In genomic region chr16:3980311-3981111, GRCh38 we compare ENCODE assay signal across 12 cellular contexts.
DNase-seq lines count a peak whose midpoint lies in the region; ATAC-seq, FAIRE-seq and TF ChIP-seq lines count a peak whose summit lies in the region.
"Had no signal": no experiment of that assay in that cellular context is flagged by ENCODE, and none has a peak within 500 bp of the region (broad histone marks: within the 10 kb centered on the region; RNA-seq: fewer than 3 reads in every experiment).

No MANE protein-coding gene starts in this region.

- H3K4me3 ChIP-seq in RWPE2 (ENCODE audit: severe bottlenecking) (no peak overlapping the region), skeletal muscle cell (ENCODE audit: low read depth, low read length) (no peak overlapping the region), gastroesophageal sphincter (no peak overlapping the region)
- H3K4me3 ChIP-seq: heart left ventricle had no signal

- no peak for FAIRE-seq in H54 (lab: Jason Lieb, UNC)

- H3K27me3 ChIP-seq in RWPE2 (ENCODE audit: insufficient read depth, poor library complexity, severe bottlenecking) (no peaks in the 10 kb centered on the region), gastroesophageal sphincter (no peaks in the 10 kb centered on the region)
- H3K27me3 ChIP-seq: heart left ventricle had no signal

- no peak for TF ChIP-seq POLR2A in H54 (IDR thresholded peaks at IDR 0.05; ENCODE audit: low read depth, low read length)
- TF ChIP-seq POLR2A in gastroesophageal sphincter (IDR thresholded peaks at IDR 0.05), result no peak

- ATAC-seq in RWPE2 (ENCODE audit: low read depth) (peak; percentile 59), GM21515 (IDR thresholded peaks at IDR 0.05; ENCODE audit: unreplicated experiment) (no peak), HG03196 (IDR thresholded peaks at IDR 0.05; ENCODE audit: unreplicated experiment) (no peak), gastroesophageal sphincter (no peak)
- ATAC-seq: heart left ventricle had no signal

- no peak for TF ChIP-seq EP300 in gastroesophageal sphincter (IDR thresholded peaks at IDR 0.05)

- peaks cover 7% of the 10 kb centered on the region for H3K4me1 ChIP-seq in RWPE2 (ENCODE audit: insufficient read depth, poor library complexity, severe bottlenecking)
- H3K4me1 ChIP-seq in gastroesophageal sphincter, result peaks cover 0 to 23% (median 0%) of the 10 kb centered on the region in 3 donors

- H3K27ac ChIP-seq in RWPE2 (ENCODE audit: poor library complexity, severe bottlenecking) (no peak overlapping the region), gastroesophageal sphincter (peak overlapping the region in 2 of 4 donors; percentile 3 to 43)
- H3K27ac ChIP-seq: heart left ventricle, VCaP had no signal

- 38 to 72% methylated on average over 1 to 5 of the region's 19 CpGs for WGBS in gastroesophageal sphincter (ENCODE audit: low coverage in 1 of 2), 2 donors

- DNase-seq in H54 (ENCODE audit: insufficient read length, low spot score), result peak; percentile 55
- no peak for DNase-seq in RWPE2 (ENCODE audit: low spot score)
- DNase-seq in fibroblast of peridontal ligament (ENCODE audit: extremely low read depth), result peak; percentile 66
- peak; percentile 57 for DNase-seq in skeletal muscle cell (ENCODE audit: low read depth)
- no peak for DNase-seq in NCI-H82 treated with DMSO at 0.1 percent for 48 hours (lab: John Stamatoyannopoulos, UW; ENCODE audit: unreplicated experiment)
- DNase-seq: heart left ventricle, midbrain, retina had no signal

- H3K9me3 ChIP-seq in RWPE2 (ENCODE audit: severe bottlenecking) (no peaks in the 10 kb centered on the region), gastroesophageal sphincter (no peaks in the 10 kb centered on the region)
- H3K9me3 ChIP-seq: heart left ventricle had no signal

- TF ChIP-seq CTCF in RWPE2 (IDR thresholded peaks at IDR 0.05; ENCODE audit: poor library complexity, severe bottlenecking) (no peak), gastroesophageal sphincter (IDR thresholded peaks at IDR 0.05) (no peak)

- 0 out of 2 replicates have a peak, but pooled peaks cover 5% of the 10 kb centered on the region for H3K36me3 ChIP-seq in RWPE2 (ENCODE audit: low read depth)
- peaks cover 0 to 67% of the 10 kb centered on the region in 2 donors for H3K36me3 ChIP-seq in gastroesophageal sphincter

Comparison
In these comparisons a context has a peak if more than half of its experiments do, and no peak if none do; other contexts are left out.
1. DNase-seq: peak in H54 (single experiment), fibroblast of peridontal ligament (single experiment) and skeletal muscle cell (single experiment); none in RWPE2 (single experiment) and NCI-H82 treated with DMSO at 0.1 percent for 48 hours (single experiment).